In genomic region chr19:53908106-53908932, GRCh38 we compare ENCODE assay signal across 8 cellular contexts. TPM values are rescaled to one million over a fixed set of nuclear protein-coding genes. Genes with fewer than 3 reads are reported as not detected.
DNase-seq lines count a peak whose midpoint lies in the region; ATAC-seq and TF ChIP-seq lines count a peak whose summit lies in the region.

No MANE protein-coding gene starts in this region.

- TF ChIP-seq CTCF in fibroblast of villous mesenchyme (IDR thresholded peaks at IDR 0.05; ENCODE audit: insufficient read depth, low read depth, low read length) (no peak), ovary (IDR thresholded peaks at IDR 0.05) (no peak)

- H3K4me3 ChIP-seq in fibroblast of villous mesenchyme (ENCODE audit: low read depth, low read length): peak overlapping the region; percentile 58
- H3K4me3 ChIP-seq in ovary: no peak overlapping the region

- no peak overlapping the region for H3K27ac Mint-ChIP-seq in activated T-cell treated with anti-CD3 and anti-CD28 coated beads, Interleukin-2, amount 50 U/mL, for 72 hours

- no peaks in the 10 kb centered on the region for H3K9me3 Mint-ChIP-seq in activated T-cell treated with anti-CD3 and anti-CD28 coated beads, Interleukin-2, amount 50 U/mL, for 72 hours

- peaks cover 0 to 2% of the 10 kb centered on the region in 2 donors for H3K36me3 Mint-ChIP-seq in activated T-cell treated with anti-CD3 and anti-CD28 coated beads, Interleukin-2, amount 50 U/mL, for 72 hours (ENCODE audit: insufficient read depth in 2 of 2)

- H3K4me1 ChIP-seq in ovary (ENCODE audit: insufficient read depth): peaks cover 2% of the 10 kb centered on the region

- ATAC-seq in activated T-cell treated with anti-CD3 and anti-CD28 coated beads, Interleukin-2, amount 50 U/mL, for 72 hours (replicated peaks in 1 of 2): peak; percentile 93 to 95
- no peak for ATAC-seq in HG02571 (IDR thresholded peaks at IDR 0.05; ENCODE audit: unreplicated experiment)

- peak; percentile 23 for DNase-seq in DMS79 (lab: John Stamatoyannopoulos, UW)
- peak; percentile 85 to 97 for DNase-seq in NCI-H526 (lab: John Stamatoyannopoulos, UW)
- peak; percentile 67 to 71 for DNase-seq in activated T-cell treated with anti-CD3 and anti-CD28 coated beads, Interleukin-2, amount 50 U/mL, for 72 hours
- peak; percentile 66 for DNase-seq in fibroblast of villous mesenchyme (ENCODE audit: low read depth)
- peak in 4 of 5 donors; percentile 13 to 57 (median 42) for DNase-seq in ovary
- DNase-seq in A172 (ENCODE audit: low spot score): no peak
- no peak for DNase-seq in COR-L47 (lab: John Stamatoyannopoulos, UW)

- peaks cover 3% of the 10 kb centered on the region for H3K27me3 ChIP-seq in ovary

- no peaks in the 10 kb centered on the region for H3K36me3 ChIP-seq in ovary

- peaks cover 83% of the 10 kb centered on the region for H3K27me3 Mint-ChIP-seq in activated T-cell treated with anti-CD3 and anti-CD28 coated beads, Interleukin-2, amount 50 U/mL, for 72 hours (ENCODE audit: low read depth)

- H3K9me3 ChIP-seq in ovary: no peaks in the 10 kb centered on the region

- TF ChIP-seq POLR2A in ovary (IDR thresholded peaks at IDR 0.05): no peak

- H3K4me3 Mint-ChIP-seq in activated T-cell treated with anti-CD3 and anti-CD28 coated beads, Interleukin-2, amount 50 U/mL, for 72 hours: peak overlapping the region; percentile 44 to 78

- intact Hi-C loops in ovary (cut with DNase I): loop anchor here in 1 of 4 donors (10.0 kb wide), 1 partner anchor 64 kb away; no protein-coding TSS in a partner anchor

- no peak overlapping the region for H3K27ac ChIP-seq in ovary

- WGBS in ovary, 3 donors: 1% methylated on average over 51 of the region's 51 CpGs

- peaks cover 32% of the 10 kb centered on the region for H3K4me1 Mint-ChIP-seq in activated T-cell treated with anti-CD3 and anti-CD28 coated beads, Interleukin-2, amount 50 U/mL, for 72 hours (ENCODE audit: low read depth)

- TF ChIP-seq EP300 in ovary (IDR thresholded peaks at IDR 0.05): no peak

RNA-seq across cellular contexts. Expression of gene CACNG7, which starts 0.8 kb away (rescaled TPM):
- total RNA-seq in activated T-cell treated with anti-CD3 and anti-CD28 coated beads, Interleukin-2, amount 50 U/mL, for 72 hours: not detected
- 0.32 and 0.43 TPM in 2 replicates for total RNA-seq in fibroblast of villous mesenchyme
- not detected for total RNA-seq in ovary
- polyA plus RNA-seq in ovary: under 1 TPM in 1 of 2 donors, not detected in 1; 0.02 TPM
- 0.07 TPM in 1 of 2 replicates, not detected in the other for total RNA-seq in A172 (2014; rRNA removed; shearing (Covaris generic))

RNA-seq across cellular contexts. Expression of gene PRKCG, which starts 26.3 kb away (rescaled TPM):
- not detected for total RNA-seq in activated T-cell treated with anti-CD3 and anti-CD28 coated beads, Interleukin-2, amount 50 U/mL, for 72 hours
- total RNA-seq in fibroblast of villous mesenchyme (under 0.01 and 0.43 TPM in 2 replicates), ovary (under 1 TPM in 1 of 7 donors, not detected in 6; 0.08 TPM)
- under 1 TPM in 1 of 2 donors, not detected in 1; 0.04 TPM for polyA plus RNA-seq in ovary
- total RNA-seq in A172 (2014; rRNA removed; shearing (Covaris generic)): 2.2 TPM in 1 of 2 replicates, not detected in the other

RNA-seq across cellular contexts. Expression of gene MYADM, which starts 40.6 kb away (rescaled TPM):
- 10 to 100 TPM; 32.7 to 43.5 TPM for total RNA-seq in activated T-cell treated with anti-CD3 and anti-CD28 coated beads, Interleukin-2, amount 50 U/mL, for 72 hours
- total RNA-seq in fibroblast of villous mesenchyme (31.1 and 34.8 TPM in 2 replicates), ovary (100 to 1,000 TPM in 5 of 7 donors, 10 to 100 TPM in 2; 27.5 to 216 (median 146) TPM)
- 100 to 1,000 TPM in 1 of 2 donors, 10 to 100 TPM in 1; 86.3 to 134 TPM for polyA plus RNA-seq in ovary
- 34.9 and 49.7 TPM in 2 replicates for total RNA-seq in A172 (2014; rRNA removed; shearing (Covaris generic))

RNA-seq across cellular contexts. Expression of gene CACNG8, which starts 54.4 kb away (rescaled TPM):
- total RNA-seq in activated T-cell treated with anti-CD3 and anti-CD28 coated beads, Interleukin-2, amount 50 U/mL, for 72 hours: under 1 TPM in 1 of 2 donors, not detected in 1; 0.02 TPM
- total RNA-seq in fibroblast of villous mesenchyme (under 0.01 TPM in 1 of 2 replicates, not detected in the other), ovary (under 1 TPM in 4 of 7 donors, not detected in 3; 0.03 to 0.12 (median 0.08) TPM)
- under 1 TPM; 0.06 to 0.13 TPM for polyA plus RNA-seq in ovary
- total RNA-seq in A172 (2014; rRNA removed; shearing (Covaris generic)): 0.43 and 0.72 TPM in 2 replicates

Comparison
In these comparisons a context has a peak if more than half of its experiments do, and no peak if none do; other contexts are left out.
1. DNase-seq: peak in DMS79 (single experiment), NCI-H526 (2 of 2), activated T-cell treated with anti-CD3 and anti-CD28 coated beads, Interleukin-2, amount 50 U/mL, for 72 hours (2 of 2), fibroblast of villous mesenchyme (single experiment) and ovary (4 of 5); none in A172 (single experiment) and COR-L47 (single experiment).